Comparison of ENCODE assay signal across 8 cellular contexts in the genomic region with DNA sequence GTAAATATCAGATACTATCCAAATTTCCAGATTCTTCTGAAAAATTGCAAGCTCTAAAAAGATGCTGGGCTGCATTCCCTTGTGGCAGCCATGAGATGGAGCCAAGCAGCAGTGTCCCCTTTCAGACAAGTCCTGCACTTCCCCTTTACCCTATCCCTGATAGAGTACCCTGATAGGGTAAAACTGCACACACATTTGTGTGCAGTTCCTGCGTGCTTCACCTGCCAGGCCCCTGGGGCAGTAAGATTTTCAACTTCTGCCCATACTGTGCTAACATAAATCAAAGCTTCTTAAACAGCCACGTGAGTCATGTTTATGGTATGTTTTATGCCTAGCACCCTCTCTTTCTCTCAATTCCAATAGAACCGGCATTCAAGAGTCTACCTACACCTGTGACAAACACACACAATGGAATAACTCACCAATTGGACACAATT. TPM values are rescaled to one million over a fixed set of nuclear protein-coding genes. Genes with fewer than 3 reads are reported as not detected.
DNase-seq lines count a peak whose midpoint lies in the region; ATAC-seq and TF ChIP-seq lines count a peak whose summit lies in the region.

No MANE protein-coding gene starts in this region.

- H3K4me3 ChIP-seq in DND-41 (ENCODE audit: low read depth in 1 of 2, low read length in 2 of 2) = no peak overlapping the region

- no peak overlapping the region for H3K4me2 ChIP-seq in DND-41 (ENCODE audit: insufficient read depth, low read length)

- H3K36me3 Mint-ChIP-seq in MCF 10A (ENCODE audit: insufficient read depth, unreplicated experiment) (no peaks in the 10 kb centered on the region), mesothelial cell of epicardium (no peaks in the 10 kb centered on the region)

- POLR2A ChIA-PET in MCF 10A (lab: Yijun Ruan, JAX) = interaction anchor here (0.9 to 3.2 kb wide), 14 partner anchors 8 to 244 kb away, joined by 3 to 48 read pairs (median 5); a partner anchor contains a TSS

- no TSS peak for BruUV-seq in MCF 10A (replicated peaks; lab: Mats Ljungman, UMichigan)

- no peaks in the 10 kb centered on the region for H3K9me3 ChIP-seq in DND-41 (ENCODE audit: insufficient read depth, low read length, severe bottlenecking)

- no peak overlapping the region for H3K27ac ChIP-seq in DND-41 (ENCODE audit: low read length)

- no peak overlapping the region for H3K9ac ChIP-seq in DND-41 (ENCODE audit: low read depth, low read length)

- no peaks in the 10 kb centered on the region for H3K36me3 ChIP-seq in DND-41 (ENCODE audit: insufficient read depth, low read length)

- ATAC-seq in DND-41 (ENCODE audit: insufficient read depth, low read depth) (peak; percentile 35; the same call in 1 of the 3 replicates), HG03175 (IDR thresholded peaks at IDR 0.05; ENCODE audit: unreplicated experiment) (no peak)

- intact Hi-C loops in MCF 10A (cut with micrococcal nuclease) = loop anchor here (1.0 kb wide), 1 partner anchor 98 kb away; no protein-coding TSS in a partner anchor

- H3K27ac Mint-ChIP-seq in MCF 10A (ENCODE audit: low read depth, unreplicated experiment) (peak overlapping the region; percentile 68), mesothelial cell of epicardium (peak overlapping the region; percentile 89)

- DNase-seq in DND-41 (no peak), NAMALWA (ENCODE audit: low spot score) (peak; percentile 49), MCF 10A (ENCODE audit: unreplicated experiment) (peak; percentile 77), mesothelial cell of epicardium (ENCODE audit: low spot score in 2 of 2, unreplicated experiment in 2 of 2) (peak in 1 of 2 experiments; percentile 41), NCI-H187 (lab: John Stamatoyannopoulos, UW) (no peak), NCI-H2171 (lab: John Stamatoyannopoulos, UW) (no peak), NCI-H2107 treated with DMSO at 0.1 percent for 48 hours (lab: John Stamatoyannopoulos, UW; ENCODE audit: unreplicated experiment) (no peak)

- H3K9me3 Mint-ChIP-seq in MCF 10A (ENCODE audit: unreplicated experiment) (no peaks in the 10 kb centered on the region), mesothelial cell of epicardium (no peaks in the 10 kb centered on the region)

- CTCF ChIA-PET in MCF 10A (lab: Yijun Ruan, JAX) = interaction anchor here (0.6 to 3.7 kb wide), 27 partner anchors 10 to 1036 kb away, joined by 3 to 65 read pairs (median 4); a partner anchor contains a TSS

- no peak overlapping the region for H2AFZ ChIP-seq in DND-41 (ENCODE audit: low read depth, low read length)

- H3K4me1 Mint-ChIP-seq in MCF 10A (ENCODE audit: insufficient read depth, unreplicated experiment) (peaks cover 37% of the 10 kb centered on the region), mesothelial cell of epicardium (peaks cover 31% of the 10 kb centered on the region)

- H3K4me1 ChIP-seq in DND-41 (ENCODE audit: insufficient read depth, low read length) = no peaks in the 10 kb centered on the region

- no peak overlapping the region for H3K4me3 Mint-ChIP-seq in MCF 10A (ENCODE audit: unreplicated experiment)
- H3K4me3 Mint-ChIP-seq in mesothelial cell of epicardium = no peak overlapping the region

- TF ChIP-seq CTCF in DND-41 (IDR thresholded peaks at IDR 0.05; ENCODE audit: borderline replicate concordance, extremely low read depth, low read length, poor library complexity, severe bottlenecking) = peak; percentile 24
- peak; percentile 43 for TF ChIP-seq CTCF in MCF 10A (IDR thresholded peaks at IDR 0.05; ENCODE audit: unreplicated experiment)
- TF ChIP-seq CTCF in mesothelial cell of epicardium (IDR thresholded peaks at IDR 0.05; ENCODE audit: unreplicated experiment) = no peak

- H3K27me3 Mint-ChIP-seq in MCF 10A (ENCODE audit: insufficient read depth, unreplicated experiment) (no peaks in the 10 kb centered on the region), mesothelial cell of epicardium (ENCODE audit: low read depth) (no peaks in the 10 kb centered on the region)

- peaks cover 13% of the 10 kb centered on the region for H3K27me3 ChIP-seq in DND-41 (ENCODE audit: insufficient read depth, low read length, poor library complexity)

- no peaks in the 10 kb centered on the region for H4K20me1 ChIP-seq in DND-41 (ENCODE audit: insufficient read depth, low read length)

- H3K79me2 ChIP-seq in DND-41 (ENCODE audit: insufficient read depth, low read length) = no peaks in the 10 kb centered on the region

RNA-seq across cellular contexts. Expression of a gene that starts 52.2 kb away (rescaled TPM):
- total RNA-seq in MCF 10A (2022) (11.2 and 12.8 TPM in 2 replicates), mesothelial cell of epicardium (19.1 to 20.5 TPM (median 20.1 TPM) in 3 replicates)

Comparison
In these comparisons a context has a peak if more than half of its experiments do, and no peak if none do; other contexts are left out.
1. DNase-seq: peak in NAMALWA (single experiment) and MCF 10A (single experiment); none in DND-41 (single experiment), NCI-H187 (0 of 2), NCI-H2171 (single experiment) and NCI-H2107 treated with DMSO at 0.1 percent for 48 hours (single experiment).